ENCODE assay signal across 10 cellular contexts in genomic region chr6:136784271-136784664, GRCh38. TPM values are rescaled to one million over a fixed set of nuclear protein-coding genes. Genes with fewer than 3 reads are reported as not detected.
A peak's percentile ranks its signal among the peaks of the same experiment; 100 is the strongest.
DNase-seq lines count a peak whose midpoint lies in the region; ATAC-seq and TF ChIP-seq lines count a peak whose summit lies in the region.
"Had no signal": no experiment of that assay in that cellular context is flagged by ENCODE, and none has a peak within 500 bp of the region (broad histone marks: within the 10 kb centered on the region; RNA-seq: fewer than 3 reads in every experiment).

No MANE protein-coding gene starts in this region.

- H4K8ac ChIP-seq in IMR-90 (ENCODE audit: low read depth in 2 of 2, low read length in 2 of 2), result peak overlapping the region; percentile 38 to 40; a peak in 2 of 4 replicates

- no peak overlapping the region for H3K56ac ChIP-seq in IMR-90 (ENCODE audit: extremely low read depth, insufficient read depth, low read length)

- H4K5ac ChIP-seq in IMR-90 (ENCODE audit: low read depth, low read length), result no peak overlapping the region

- peak overlapping the region; percentile 39 for H3K27ac ChIP-seq in CD4-positive, alpha-beta memory T cell (ENCODE audit: low read depth, low read length)
- H3K27ac ChIP-seq in IMR-90 (ENCODE audit: insufficient read depth, low read length), result no peak overlapping the region

- no CpG with 5 or more reads among the region's 8 CpGs for WGBS in IMR-90 (ENCODE audit: extremely low coverage in 2 of 2, insufficient read length in 1 of 2), 2 experiments

- intact Hi-C loops in CD4-positive, alpha-beta memory T cell (cut with micrococcal nuclease), result no loop called here
- intact Hi-C loops in IMR-90 (cut with micrococcal nuclease) (no loop called here), natural killer cell (cut with micrococcal nuclease) (no loop called here)

- H3K4me3 ChIP-seq in CD4-positive, alpha-beta memory T cell (ENCODE audit: low read length in 2 of 2), result no peak overlapping the region
- no peak overlapping the region for H3K4me3 ChIP-seq in IMR-90 (ENCODE audit: insufficient read depth, low read depth, low read length)
- H3K4me3 ChIP-seq in H7 (ENCODE audit: insufficient read depth, low read depth, low read length), result no peak overlapping the region

- H3K23ac ChIP-seq in IMR-90 (ENCODE audit: low read depth, low read length), result no peak overlapping the region

- BruUV-seq in IMR-90 (replicated peaks; lab: Mats Ljungman, UMichigan), result no TSS peak

- no peak for DNase-seq in CD4-positive, alpha-beta memory T cell
- DNase-seq in IMR-90 (no peak), natural killer cell (no peak), NCI-H82 (lab: John Stamatoyannopoulos, UW) (no peak), cerebellar nuclear complex (lab: John Stamatoyannopoulos, UW) (no peak), H7 (no peak)
- DNase-seq in activated naive CD8-positive, alpha-beta T cell treated with anti-CD3 and anti-CD28 coated beads, Interleukin-2, amount 50 U/mL, for 24 hours, result no peak
- DNase-seq in activated CD4-positive, CD25-positive, alpha-beta regulatory T cell treated with anti-CD3 and anti-CD28 coated beads, Interleukin-2, amount 50 U/mL, for 72 hours, result no peak
- DNase-seq: NCI-H2107, small intestine had no signal

- H2AK9ac ChIP-seq in IMR-90 (replicated peaks; ENCODE audit: low read depth, low read length, poor library complexity), result no peak overlapping the region

- H3K36me3 Mint-ChIP-seq in CD4-positive, alpha-beta memory T cell, result peaks cover 22 to 29% of the 10 kb centered on the region in 2 donors
- peaks cover 6% of the 10 kb centered on the region for H3K36me3 Mint-ChIP-seq in activated naive CD8-positive, alpha-beta T cell treated with anti-CD3 and anti-CD28 coated beads, Interleukin-2, amount 50 U/mL, for 24 hours (ENCODE audit: low read depth)
- no peaks in the 10 kb centered on the region for H3K36me3 Mint-ChIP-seq in natural killer cell

- H3K4me1 Mint-ChIP-seq in CD4-positive, alpha-beta memory T cell, result peaks cover 63 to 93% (median 76%) of the 10 kb centered on the region in 4 donors
- peaks cover 77% of the 10 kb centered on the region for H3K4me1 Mint-ChIP-seq in activated naive CD8-positive, alpha-beta T cell treated with anti-CD3 and anti-CD28 coated beads, Interleukin-2, amount 50 U/mL, for 24 hours
- peaks cover 61 to 85% of the 10 kb centered on the region in 2 donors for H3K4me1 Mint-ChIP-seq in natural killer cell

- H2BK5ac ChIP-seq in IMR-90 (ENCODE audit: low read depth, low read length, poor library complexity, severe bottlenecking), result no peak overlapping the region

- no peaks in the 10 kb centered on the region for H3K9me3 Mint-ChIP-seq in CD4-positive, alpha-beta memory T cell
- H3K9me3 Mint-ChIP-seq in activated naive CD8-positive, alpha-beta T cell treated with anti-CD3 and anti-CD28 coated beads, Interleukin-2, amount 50 U/mL, for 24 hours, result no peaks in the 10 kb centered on the region
- peaks cover 2 to 8% of the 10 kb centered on the region in 2 donors for H3K9me3 Mint-ChIP-seq in natural killer cell

- no peak overlapping the region for H3K4me2 ChIP-seq in IMR-90 (ENCODE audit: low read depth, low read length)

- H3K4me1 ChIP-seq in CD4-positive, alpha-beta memory T cell (ENCODE audit: insufficient read depth, low read length), result peaks cover 96% of the 10 kb centered on the region
- peaks cover 25% of the 10 kb centered on the region for H3K4me1 ChIP-seq in IMR-90 (ENCODE audit: control insufficient read depth, insufficient read depth, low read length)

- TF ChIP-seq CTCF in IMR-90 (conservative IDR thresholded peaks at IDR 0.05; ENCODE audit: low read depth, low read length) (no peak), natural killer cell (IDR thresholded peaks at IDR 0.05) (no peak)

- peak overlapping the region; percentile 21; the same call in 1 of the 2 replicates for H2BK20ac ChIP-seq in IMR-90 (ENCODE audit: low read depth, low read length)

- CTCF ChIA-PET in CD4-positive, alpha-beta memory T cell (lab: Charles Lee; ENCODE audit: partially characterized antibody), result interaction anchor here (1.9 to 16.4 kb wide), 3 partner anchors 8 to 137 kb away, joined by 11 to 747 read pairs (median 228); partner anchors contain the start of gene MAP3K5
- CTCF ChIA-PET in IMR-90 (lab: Yijun Ruan, JAX), result interaction anchor here (0.6 kb wide), 1 partner anchor 74 kb away, joined by 3 read pairs; no protein-coding TSS in a partner anchor

- H3K4me3 Mint-ChIP-seq in CD4-positive, alpha-beta memory T cell, result peak overlapping the region; percentile 60 to 95 (median 91)
- H3K4me3 Mint-ChIP-seq in activated naive CD8-positive, alpha-beta T cell treated with anti-CD3 and anti-CD28 coated beads, Interleukin-2, amount 50 U/mL, for 24 hours, result peak overlapping the region; percentile 66
- peak overlapping the region; percentile 93 for H3K4me3 Mint-ChIP-seq in natural killer cell

- no peak overlapping the region for H3K14ac ChIP-seq in IMR-90 (replicated peaks; ENCODE audit: low read depth, low read length)

- POLR2A ChIA-PET in CD4-positive, alpha-beta memory T cell (lab: Charles Lee; ENCODE audit: partially characterized antibody), result interaction anchor here (1.1 to 9.9 kb wide), 5 partner anchors 8 to 495 kb away, joined by 3 to 323 read pairs (median 6); partner anchors contain the start of genes BCLAF1 and MAP3K5
- POLR2A ChIA-PET in IMR-90 (lab: Charles Lee; ENCODE audit: unreplicated experiment), result interaction anchor here (0.7 kb wide), 1 partner anchor 17 kb away, joined by 3 read pairs; no protein-coding TSS in a partner anchor

- H2BK120ac ChIP-seq in IMR-90 (ENCODE audit: low read depth, low read length), result 0 out of 2 replicates have a peak overlapping the region, but pooled peaks have one; percentile 37

- H3K79me1 ChIP-seq in IMR-90 (ENCODE audit: low read depth in 1 of 2, low read length in 2 of 2), result peaks cover 35 to 73% of the 10 kb centered on the region in 2 experiments

- in situ Hi-C loops in IMR-90 (cut with MboI; ENCODE audit: low sequenced_read_pairs), result loop anchor here (25.0 kb wide), 1 partner anchor 497 kb away; the partner anchor contains the start of gene BCLAF1

- dilution Hi-C loops in IMR-90 (cut with HindIII; ENCODE audit: low sequenced_read_pairs, unreplicated experiment), result no loop called here

- peak overlapping the region; percentile 43; the same call in 1 of the 2 replicates for H4K91ac ChIP-seq in IMR-90 (ENCODE audit: insufficient read depth, low read depth, low read length)

- H3K27me3 Mint-ChIP-seq in CD4-positive, alpha-beta memory T cell, result no peaks in the 10 kb centered on the region
- H3K27me3 Mint-ChIP-seq in activated naive CD8-positive, alpha-beta T cell treated with anti-CD3 and anti-CD28 coated beads, Interleukin-2, amount 50 U/mL, for 24 hours, result no peaks in the 10 kb centered on the region
- H3K27me3 Mint-ChIP-seq in natural killer cell (ENCODE audit: low read depth in 2 of 2), result no peaks in the 10 kb centered on the region

- no peaks in the 10 kb centered on the region for H3K9me3 ChIP-seq in CD4-positive, alpha-beta memory T cell (ENCODE audit: control insufficient read depth in 1 of 2, low read length in 2 of 2)
- H3K9me3 ChIP-seq in IMR-90 (ENCODE audit: control insufficient read depth, insufficient read depth, low read length), result no peaks in the 10 kb centered on the region

- H3K9ac ChIP-seq in IMR-90 (ENCODE audit: low read depth, low read length), result no peak overlapping the region

- H3K36me3 ChIP-seq in CD4-positive, alpha-beta memory T cell (ENCODE audit: insufficient read depth, low read length), result peaks cover 4% of the 10 kb centered on the region
- H3K36me3 ChIP-seq in IMR-90 (ENCODE audit: control insufficient read depth, insufficient read depth, low read length) (no peaks in the 10 kb centered on the region), H7 (replicated peaks; ENCODE audit: control insufficient read depth, insufficient read depth, low read length) (no peaks in the 10 kb centered on the region)

- ATAC-seq in IMR-90 (ENCODE audit: low read depth), result no peak
- no peak for ATAC-seq in activated naive CD8-positive, alpha-beta T cell treated with anti-CD3 and anti-CD28 coated beads, Interleukin-2, amount 50 U/mL, for 24 hours
- ATAC-seq in natural killer cell, result no peak

- H3K18ac ChIP-seq in IMR-90 (ENCODE audit: low read depth, low read length), result no peak overlapping the region

- no peak for TF ChIP-seq RAD21 in IMR-90 (IDR thresholded peaks at IDR 0.05; ENCODE audit: low read length)

- no peaks in the 10 kb centered on the region for H4K20me1 ChIP-seq in IMR-90 (ENCODE audit: insufficient read depth, low read length)

- peak overlapping the region; percentile 55 to 98 (median 89) for H3K27ac Mint-ChIP-seq in CD4-positive, alpha-beta memory T cell
- H3K27ac Mint-ChIP-seq in activated naive CD8-positive, alpha-beta T cell treated with anti-CD3 and anti-CD28 coated beads, Interleukin-2, amount 50 U/mL, for 24 hours, result peak overlapping the region; percentile 73
- peak overlapping the region; percentile 96 for H3K27ac Mint-ChIP-seq in natural killer cell

- peak overlapping the region; percentile 34; the same call in 1 of the 2 replicates for H3K4ac ChIP-seq in IMR-90 (ENCODE audit: low read depth, low read length)

- H3K9me1 ChIP-seq in IMR-90 (ENCODE audit: insufficient read depth, low read length), result peaks cover 22% of the 10 kb centered on the region

- no peak for TF ChIP-seq POLR2A in IMR-90 (IDR thresholded peaks at IDR 0.05; ENCODE audit: low read depth, low read length)

- 0 out of 2 replicates have a peak overlapping the region, but pooled peaks have one; percentile 70 for H2AK5ac ChIP-seq in IMR-90 (ENCODE audit: low read depth, low read length)

- no peaks in the 10 kb centered on the region for H3K27me3 ChIP-seq in CD4-positive, alpha-beta memory T cell (ENCODE audit: insufficient read depth, low read length)
- H3K27me3 ChIP-seq in IMR-90 (ENCODE audit: control insufficient read depth, insufficient read depth, low read length) (no peaks in the 10 kb centered on the region), H7 (ENCODE audit: control insufficient read depth, insufficient read depth, low read length) (no peaks in the 10 kb centered on the region)

- no peak overlapping the region for H2AFZ ChIP-seq in IMR-90 (replicated peaks; ENCODE audit: low read length, poor library complexity)

- H2BK15ac ChIP-seq in IMR-90 (ENCODE audit: low read depth, low read length), result peak overlapping the region; percentile 73; the same call in 1 of the 3 replicates

RNA-seq across cellular contexts. Expression of gene MAP3K5, which starts 8.0 kb away (rescaled TPM):
- 10 to 100 TPM; 31.4 to 31.7 TPM for total RNA-seq in CD4-positive, alpha-beta memory T cell
- 10 to 100 TPM in 1 of 2 donors, 1 to 10 TPM in 1; 7.3 to 26.3 TPM for polyA plus RNA-seq in CD4-positive, alpha-beta memory T cell
- total RNA-seq in IMR-90 (2012; rRNA removed) (17.2 and 17.6 TPM in 2 replicates), natural killer cell (10 to 100 TPM; 19.7 to 36.7 (median 35.4) TPM)
- 4.9 and 5.4 TPM in 2 replicates for polyA plus RNA-seq in IMR-90 (2012; rRNA removed)
- 2.0 and 2.1 TPM in 2 replicates for polyA plus RNA-seq in IMR-90 (2012; cell fraction: cytosol; rRNA removed)
- polyA plus RNA-seq in IMR-90 (2012; cell fraction: nucleus; rRNA removed; ENCODE audit: low replicate concordance), result 1.4 and 6.3 TPM in 2 replicates
- total RNA-seq in H7 (2014; rRNA removed; shearing (Covaris generic)), result 0.59 and 1.3 TPM in 2 replicates

RNA-seq across cellular contexts. Expression of gene PEX7, which starts 38.1 kb away (rescaled TPM):
- 1 to 10 TPM; 4.4 to 5.8 TPM for total RNA-seq in CD4-positive, alpha-beta memory T cell
- polyA plus RNA-seq in CD4-positive, alpha-beta memory T cell, result 1 to 10 TPM; 4.5 to 7.2 TPM
- total RNA-seq in IMR-90 (2012; rRNA removed), result 7.0 and 11.9 TPM in 2 replicates
- 4.1 and 5.4 TPM in 2 replicates for polyA plus RNA-seq in IMR-90 (2012; rRNA removed)
- 4.8 and 10.3 TPM in 2 replicates for polyA plus RNA-seq in IMR-90 (2012; cell fraction: cytosol; rRNA removed)
- 4.0 and 4.4 TPM in 2 replicates for polyA plus RNA-seq in IMR-90 (2012; cell fraction: nucleus; rRNA removed; ENCODE audit: low replicate concordance)
- 1 to 10 TPM; 2.4 to 3.6 (median 2.5) TPM for total RNA-seq in natural killer cell
- 11.8 and 14.0 TPM in 2 replicates for total RNA-seq in H7 (2014; rRNA removed; shearing (Covaris generic))
